Comparison of ENCODE assay signal across 32 cellular contexts in genomic region chr13:77362166-77362565, GRCh38.
"Had no signal": no experiment of that assay in that cellular context is flagged by ENCODE, and none has a peak within 500 bp of the region (broad histone marks: within the 10 kb centered on the region; RNA-seq: fewer than 3 reads in every experiment).

No MANE protein-coding gene starts in this region.

- H3K4me1 Mint-ChIP-seq: naive thymus-derived CD4-positive, alpha-beta T cell; natural killer cell; nephron; neural progenitor cell; stimulated activated naive CD8-positive, alpha-beta T cell treated with anti-CD3 and anti-CD28 coated beads, Interleukin-15, amount 100 ng/mL, for 72 hours had no signal

- H3K27me3 Mint-ChIP-seq: progenitor cell of endocrine pancreas; stimulated activated memory B cell treated with anti-CD40 and anti-IgM and Interleukin-4, amounts not matched to agents 10 μg/mL and 1 μg/mL and 100 μg/mL, for 72 hours; stimulated activated naive CD8-positive, alpha-beta T cell treated with anti-CD3 and anti-CD28 coated beads, Interleukin-15, amount 100 ng/mL, for 72 hours; type B pancreatic cell had no signal

- H3K36me3 ChIP-seq: neural progenitor cell, ovary, right lobe of liver, sigmoid colon, spleen, suprapubic skin, tibial artery, transverse colon, upper lobe of right lung, uterus had no signal

- DNase-seq: naive thymus-derived CD4-positive, alpha-beta T cell; natural killer cell; occipital lobe; ovary; posterior cingulate gyrus; psoas muscle; right cardiac atrium; right lobe of liver; sigmoid colon; spleen; stimulated activated CD4-positive, alpha-beta T cell treated with anti-CD3 and anti-CD28 coated beads, Interleukin-12 subunit alpha, Interleukin-12 subunit beta, amount 100 ng/mL, for 4 hours; stimulated activated CD4-positive, alpha-beta T cell treated with anti-CD3 and anti-CD28 coated beads, Interleukin-1b, Interleukin-23, amount 100 ng/mL, for 48 hours; stimulated activated CD4-positive, alpha-beta T cell treated with anti-CD3 and anti-CD28 coated beads, Interleukin-4, amount 100 ng/mL, for 1 hour; stimulated activated CD4-positive, alpha-beta T cell treated with anti-CD3 and anti-CD28 coated beads, Interleukin-4, amount 100 ng/mL, for 4 hours; stimulated activated CD8-positive, alpha-beta memory T cell treated with anti-CD3 and anti-CD28 coated beads, Interleukin-4, amount 100 ng/mL, for 48 hours; stimulated activated naive CD4-positive, alpha-beta T cell; stimulated activated naive CD8-positive, alpha-beta T cell treated with anti-CD3 and anti-CD28 coated beads, Interleukin-15, amount 100 ng/mL, for 72 hours; stimulated activated naive CD8-positive, alpha-beta T cell treated with anti-CD3 and anti-CD28 coated beads, Interleukin-15, Interleukin-2, amounts not matched to agents 100 U/mL and 50 U/mL, for 24 hours; substantia nigra; testis; tibial artery; transverse colon; upper lobe of right lung; uterus had no signal

- H3K9me3 Mint-ChIP-seq: natural killer cell; nephron; stimulated activated naive CD8-positive, alpha-beta T cell treated with anti-CD3 and anti-CD28 coated beads, Interleukin-15, amount 100 ng/mL, for 72 hours; type B pancreatic cell had no signal

- H3K4me3 Mint-ChIP-seq: naive thymus-derived CD4-positive, alpha-beta T cell; natural killer cell; nephron; neural progenitor cell; stimulated activated memory B cell treated with anti-CD40 and anti-IgM and Interleukin-4, amounts not matched to agents 10 μg/mL and 1 μg/mL and 100 μg/mL, for 72 hours; stimulated activated naive CD8-positive, alpha-beta T cell treated with anti-CD3 and anti-CD28 coated beads, Interleukin-15, amount 100 ng/mL, for 72 hours; type B pancreatic cell had no signal

- H3K9ac ChIP-seq: neural progenitor cell, parathyroid adenoma had no signal

- H3K27ac ChIP-seq: neural progenitor cell, ovary, parathyroid adenoma, psoas muscle, right lobe of liver, sigmoid colon, spleen, suprapubic skin, testis, tibial artery, transverse colon, upper lobe of right lung, uterus had no signal

- H3K36me3 Mint-ChIP-seq: natural killer cell, neural progenitor cell, type B pancreatic cell had no signal

- ATAC-seq: naive thymus-derived CD4-positive, alpha-beta T cell; natural killer cell; psoas muscle; right cardiac atrium; right lobe of liver; stimulated activated memory B cell treated with anti-CD40 and anti-IgM and Interleukin-4, amounts not matched to agents 10 μg/mL and 1 μg/mL and 100 μg/mL, for 72 hours; stimulated activated naive CD8-positive, alpha-beta T cell treated with anti-CD3 and anti-CD28 coated beads, Interleukin-15, amount 100 ng/mL, for 72 hours; stimulated activated naive CD8-positive, alpha-beta T cell treated with anti-CD3 and anti-CD28 coated beads, Interleukin-15, Interleukin-2, amounts not matched to agents 100 U/mL and 50 U/mL, for 24 hours; upper lobe of right lung had no signal

- H3K4me1 ChIP-seq: neural progenitor cell, parathyroid adenoma, psoas muscle, right lobe of liver, sigmoid colon, suprapubic skin, testis, tibial artery, transverse colon, upper lobe of right lung, uterus had no signal

- H3K4me3 ChIP-seq: neural progenitor cell, ovary, psoas muscle, right lobe of liver, sigmoid colon, smooth muscle cell, spleen, suprapubic skin, testis, tibial artery, transverse colon, upper lobe of right lung, uterus had no signal

- H3K27ac Mint-ChIP-seq: naive thymus-derived CD4-positive, alpha-beta T cell; natural killer cell; nephron; neural progenitor cell; progenitor cell of endocrine pancreas; stimulated activated memory B cell treated with anti-CD40 and anti-IgM and Interleukin-4, amounts not matched to agents 10 μg/mL and 1 μg/mL and 100 μg/mL, for 72 hours; stimulated activated naive CD8-positive, alpha-beta T cell treated with anti-CD3 and anti-CD28 coated beads, Interleukin-15, amount 100 ng/mL, for 72 hours; type B pancreatic cell had no signal

- H3K27me3 ChIP-seq: neural progenitor cell, ovary, right lobe of liver, sigmoid colon, spleen, suprapubic skin, testis, tibial artery, transverse colon, upper lobe of right lung, uterus had no signal

- H3K9me3 ChIP-seq: ovary, psoas muscle, right lobe of liver, sigmoid colon, spleen, suprapubic skin, testis, tibial artery, transverse colon, upper lobe of right lung, uterus had no signal
